37 cellular contexts compared by ENCODE assay signal in genomic region chr13:31427151-31427867, GRCh38.
"Had no signal": no experiment of that assay in that cellular context is flagged by ENCODE, and none has a peak within 500 bp of the region (broad histone marks: within the 10 kb centered on the region; RNA-seq: fewer than 3 reads in every experiment).

No MANE protein-coding gene starts in this region.

- DNase-seq: activated B cell treated with CpG ODN at 0.5 μM for 24 hours; activated CD4-positive, alpha-beta memory T cell treated with anti-CD3 and anti-CD28 coated beads, Interleukin-2, amount 10 ng/mL, durations not matched to agents 7 days and 5 days; activated CD4-positive, alpha-beta T cell treated with anti-CD3 and anti-CD28 coated beads for 4 hours; activated CD4-positive, alpha-beta T cell treated with anti-CD3 and anti-CD28 coated beads, Interleukin-2, amount 50 U/mL, for 1 hour; activated CD4-positive, CD25-positive, alpha-beta regulatory T cell treated with anti-CD3 and anti-CD28 coated beads, Interleukin-2, amount 50 U/mL, for 72 hours; activated CD8-positive, alpha-beta memory T cell treated with anti-CD3 and anti-CD28 coated beads for 24 hours; activated CD8-positive, alpha-beta memory T cell treated with anti-CD3 and anti-CD28 coated beads, Interleukin-2, amount 10 ng/mL, durations not matched to agents 7 days and 5 days; activated CD8-positive, alpha-beta memory T cell treated with anti-CD3 and anti-CD28 coated beads, Interleukin-2, amount 50 U/mL, for 48 hours; activated effector memory CD4-positive, alpha-beta T cell treated with Interleukin-2 at 50 U/mL for 16 hours; activated naive CD4-positive, alpha-beta T cell treated with anti-CD3 and anti-CD28 coated beads, Interleukin-2, amount 10 ng/mL, durations not matched to agents 7 days and 5 days; activated naive CD8-positive, alpha-beta T cell treated with anti-CD3 and anti-CD28 coated beads, Interleukin-2, amount 50 U/mL, for 24 hours; activated T-cell treated with anti-CD3 and anti-CD28 coated beads, Interleukin-2, amount 50 U/mL, for 48 hours; anterior cingulate cortex; caudate nucleus; Kasumi-1; KG1; NCI-H1092 treated with DMSO at 0.1 percent for 48 hours; NCI-H1417; NCI-H146; NCI-H187; NCI-H2029 treated with DMSO at 0.1 percent for 48 hours; NCI-H2107; NCI-H226; NCI-H446 treated with DMSO at 0.1 percent for 48 hours; NCI-H526; NCI-H748 treated with DMSO at 0.1 percent for 48 hours; NK-92 treated with Interleukin-12 subunit alpha and Interleukin-12 subunit beta, amount 100 ng/mL, for 24 hours; PC-9; SIG-M5; SW 1271; T-helper 1 cell; T-helper 2 cell; T-helper 9 cell had no signal

- H3K27me3 Mint-ChIP-seq: activated CD4-positive, alpha-beta memory T cell treated with anti-CD3 and anti-CD28 coated beads, Interleukin-2, amount 10 ng/mL, durations not matched to agents 7 days and 5 days had no signal

- H3K9me3 Mint-ChIP-seq: activated B cell treated with CpG ODN at 0.5 μM for 24 hours; activated CD4-positive, alpha-beta memory T cell treated with anti-CD3 and anti-CD28 coated beads, Interleukin-2, amount 10 ng/mL, durations not matched to agents 7 days and 5 days; activated naive CD4-positive, alpha-beta T cell treated with anti-CD3 and anti-CD28 coated beads, Interleukin-2, amount 10 ng/mL, durations not matched to agents 7 days and 5 days; activated naive CD8-positive, alpha-beta T cell treated with anti-CD3 and anti-CD28 coated beads, Interleukin-2, amount 50 U/mL, for 24 hours; brain had no signal

- H3K27ac Mint-ChIP-seq: activated B cell treated with CpG ODN at 0.5 μM for 24 hours; activated CD4-positive, alpha-beta memory T cell treated with anti-CD3 and anti-CD28 coated beads, Interleukin-2, amount 10 ng/mL, durations not matched to agents 7 days and 5 days; activated CD8-positive, alpha-beta memory T cell treated with anti-CD3 and anti-CD28 coated beads, Interleukin-2, amount 10 ng/mL, durations not matched to agents 7 days and 5 days; activated naive CD4-positive, alpha-beta T cell treated with anti-CD3 and anti-CD28 coated beads, Interleukin-2, amount 10 ng/mL, durations not matched to agents 7 days and 5 days; activated naive CD8-positive, alpha-beta T cell; activated naive CD8-positive, alpha-beta T cell treated with anti-CD3 and anti-CD28 coated beads, Interleukin-2, amount 50 U/mL, for 24 hours; brain had no signal

- H3K4me3 ChIP-seq: PC-9 had no signal

- H3K4me3 Mint-ChIP-seq: activated B cell treated with CpG ODN at 0.5 μM for 24 hours; activated CD4-positive, alpha-beta memory T cell treated with anti-CD3 and anti-CD28 coated beads, Interleukin-2, amount 10 ng/mL, durations not matched to agents 7 days and 5 days; activated CD8-positive, alpha-beta memory T cell treated with anti-CD3 and anti-CD28 coated beads, Interleukin-2, amount 10 ng/mL, durations not matched to agents 7 days and 5 days; activated naive CD4-positive, alpha-beta T cell treated with anti-CD3 and anti-CD28 coated beads, Interleukin-2, amount 10 ng/mL, durations not matched to agents 7 days and 5 days; activated naive CD8-positive, alpha-beta T cell; activated naive CD8-positive, alpha-beta T cell treated with anti-CD3 and anti-CD28 coated beads, Interleukin-2, amount 50 U/mL, for 24 hours; brain had no signal

- H3K36me3 Mint-ChIP-seq: activated CD8-positive, alpha-beta memory T cell treated with anti-CD3 and anti-CD28 coated beads, Interleukin-2, amount 10 ng/mL, durations not matched to agents 7 days and 5 days; activated naive CD4-positive, alpha-beta T cell treated with anti-CD3 and anti-CD28 coated beads, Interleukin-2, amount 10 ng/mL, durations not matched to agents 7 days and 5 days; activated naive CD8-positive, alpha-beta T cell; brain had no signal

- H3K27ac ChIP-seq: PC-9, RWPE1, VCaP had no signal

- H3K4me1 Mint-ChIP-seq: activated B cell treated with CpG ODN at 0.5 μM for 24 hours; activated CD4-positive, alpha-beta memory T cell treated with anti-CD3 and anti-CD28 coated beads, Interleukin-2, amount 10 ng/mL, durations not matched to agents 7 days and 5 days; activated naive CD4-positive, alpha-beta T cell treated with anti-CD3 and anti-CD28 coated beads, Interleukin-2, amount 10 ng/mL, durations not matched to agents 7 days and 5 days; activated naive CD8-positive, alpha-beta T cell treated with anti-CD3 and anti-CD28 coated beads, Interleukin-2, amount 50 U/mL, for 24 hours; brain had no signal
